Comparison of ENCODE assay signal across 8 cellular contexts in the genomic region with DNA sequence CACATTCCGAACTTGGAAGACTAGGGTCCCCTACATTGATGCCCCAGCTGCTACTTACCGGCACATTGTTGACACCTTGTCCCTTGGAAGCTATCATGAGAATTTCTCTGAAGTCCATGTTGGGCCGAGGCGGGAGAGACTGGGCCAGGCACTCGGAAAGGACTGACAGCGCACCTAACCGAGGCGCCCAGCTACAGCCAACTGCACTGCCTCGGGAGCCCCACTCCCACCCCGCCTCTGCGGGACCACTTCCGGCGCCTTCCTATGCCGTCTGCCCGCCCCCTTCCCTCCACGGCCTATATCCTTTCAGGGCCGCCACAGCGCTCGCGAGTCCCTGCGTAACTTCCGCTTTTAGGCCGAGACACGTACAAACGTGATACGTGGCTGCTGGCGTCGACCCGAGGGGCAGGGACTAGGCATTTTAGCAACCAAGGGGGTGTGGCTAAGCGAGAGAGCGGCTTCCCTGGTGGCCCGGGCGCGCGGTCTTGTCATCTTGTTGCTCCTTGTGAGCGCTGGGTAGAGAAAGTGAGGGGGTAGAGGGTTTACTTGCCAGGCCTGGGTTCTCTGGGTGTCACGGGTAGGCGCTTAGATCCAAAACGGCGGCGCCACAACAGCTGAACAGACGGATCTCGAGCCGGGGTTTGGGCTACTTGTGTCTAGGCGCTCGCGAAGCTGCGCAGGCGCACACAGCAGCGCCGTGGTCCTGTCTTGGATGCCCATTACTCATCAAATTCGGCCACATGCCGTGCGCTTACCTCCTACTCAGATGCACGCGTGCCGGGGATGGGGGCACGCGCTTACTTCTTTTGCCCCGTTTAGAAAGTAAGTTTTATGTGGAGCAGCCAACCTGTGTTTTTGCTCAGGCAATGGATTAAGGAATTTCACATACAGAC. TPM values are rescaled to one million over a fixed set of nuclear protein-coding genes. Genes with fewer than 3 reads are reported as not detected.
DNase-seq lines count a peak whose midpoint lies in the region; ATAC-seq and TF ChIP-seq lines count a peak whose summit lies in the region.

A gene with protein sequence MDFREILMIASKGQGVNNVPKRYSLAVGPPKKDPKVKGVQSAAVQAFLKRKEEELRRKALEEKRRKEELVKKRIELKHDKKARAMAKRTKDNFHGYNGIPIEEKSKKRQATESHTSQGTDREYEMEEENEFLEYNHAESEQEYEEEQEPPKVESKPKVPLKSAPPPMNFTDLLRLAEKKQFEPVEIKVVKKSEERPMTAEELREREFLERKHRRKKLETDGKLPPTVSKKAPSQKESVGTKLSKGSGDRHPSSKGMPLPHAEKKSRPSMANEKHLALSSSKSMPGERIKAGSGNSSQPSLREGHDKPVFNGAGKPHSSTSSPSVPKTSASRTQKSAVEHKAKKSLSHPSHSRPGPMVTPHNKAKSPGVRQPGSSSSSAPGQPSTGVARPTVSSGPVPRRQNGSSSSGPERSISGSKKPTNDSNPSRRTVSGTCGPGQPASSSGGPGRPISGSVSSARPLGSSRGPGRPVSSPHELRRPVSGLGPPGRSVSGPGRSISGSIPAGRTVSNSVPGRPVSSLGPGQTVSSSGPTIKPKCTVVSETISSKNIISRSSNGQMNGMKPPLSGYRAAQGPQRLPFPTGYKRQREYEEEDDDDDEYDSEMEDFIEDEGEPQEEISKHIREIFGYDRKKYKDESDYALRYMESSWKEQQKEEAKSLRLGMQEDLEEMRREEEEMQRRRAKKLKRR (minus strand): TSS at position 203 of the 893 bp plus-strand sequence. CDS start 85 bp downstream, at position 118.

- H3K36me3 ChIP-seq in cardiac muscle cell, result no peaks in the 10 kb centered on the region
- no peaks in the 10 kb centered on the region for H3K36me3 ChIP-seq in parathyroid adenoma (ENCODE audit: control insufficient read depth, insufficient read depth, low read length)
- H3K36me3 ChIP-seq in tibial nerve, result no peaks in the 10 kb centered on the region

- peak within 1 kb of the TSS; percentile 99 for H3K27ac Mint-ChIP-seq in activated naive CD8-positive, alpha-beta T cell treated with anti-CD3 and anti-CD28 coated beads, Interleukin-2, amount 50 U/mL, for 24 hours

- H3K4me2 ChIP-seq in parathyroid adenoma (ENCODE audit: low read length), result peak within 1 kb of the TSS; percentile 94

- H3K4me1 ChIP-seq in cardiac muscle cell (ENCODE audit: low read depth) (peaks cover 7% of the 10 kb centered on the region), parathyroid adenoma (no peaks in the 10 kb centered on the region), tibial nerve (peaks cover 0 to 26% (median 7%) of the 10 kb centered on the region in 4 donors)

- H3K4me3 Mint-ChIP-seq in activated naive CD8-positive, alpha-beta T cell treated with anti-CD3 and anti-CD28 coated beads, Interleukin-2, amount 50 U/mL, for 24 hours, result peak within 1 kb of the TSS; percentile 93

- H3K4me1 Mint-ChIP-seq in activated naive CD8-positive, alpha-beta T cell treated with anti-CD3 and anti-CD28 coated beads, Interleukin-2, amount 50 U/mL, for 24 hours, result peaks cover 38% of the 10 kb centered on the region

- H3K9me3 ChIP-seq in cardiac muscle cell (ENCODE audit: low read depth) (no peaks in the 10 kb centered on the region), parathyroid adenoma (ENCODE audit: control insufficient read depth, low read length) (no peaks in the 10 kb centered on the region), tibial nerve (no peaks in the 10 kb centered on the region)

- H3K4me3 ChIP-seq in GM12865 (ENCODE audit: low read depth, low read length) (peak within 1 kb of the TSS; percentile 95), cardiac muscle cell (peak within 1 kb of the TSS; percentile 91), parathyroid adenoma (ENCODE audit: low read depth, low read length) (peak within 1 kb of the TSS; percentile 77), tibial nerve (peak within 1 kb of the TSS; percentile 43 to 93 (median 74))

- peaks cover 14% of the 10 kb centered on the region for H3K79me2 ChIP-seq in parathyroid adenoma

- no peak for TF ChIP-seq CTCF in GM12865 (IDR thresholded peaks at IDR 0.05; ENCODE audit: insufficient read depth, low read depth, low read length, missing control alignments)
- TF ChIP-seq CTCF in cardiac muscle cell (IDR thresholded peaks at IDR 0.05; ENCODE audit: low read depth, low read length), result no peak
- TF ChIP-seq CTCF in parathyroid adenoma (IDR thresholded peaks at IDR 0.05), result no peak
- TF ChIP-seq CTCF in tibial nerve (IDR thresholded peaks at IDR 0.05), result peak in 3 of 5 experiments; percentile 8 to 60 (median 31)

- 0 to 1% methylated on average over 43 to 58 of the region's 60 CpGs for WGBS in tibial nerve, 2 donors

- H3K9ac ChIP-seq in parathyroid adenoma, result peak within 1 kb of the TSS; percentile 53

- TF ChIP-seq POLR2A in tibial nerve (IDR thresholded peaks at IDR 0.05), result peak; percentile 87 to 94

- ATAC-seq in HG02763 (IDR thresholded peaks at IDR 0.05; ENCODE audit: unreplicated experiment), result peak; percentile 93
- ATAC-seq in activated naive CD8-positive, alpha-beta T cell treated with anti-CD3 and anti-CD28 coated beads, Interleukin-2, amount 50 U/mL, for 24 hours, result peak; percentile 96

- peak; percentile 92 to 96 for TF ChIP-seq EP300 in tibial nerve (IDR thresholded peaks at IDR 0.05)

- H2AFZ ChIP-seq in parathyroid adenoma, result peak within 1 kb of the TSS; percentile 85

- H3K36me3 Mint-ChIP-seq in activated naive CD8-positive, alpha-beta T cell treated with anti-CD3 and anti-CD28 coated beads, Interleukin-2, amount 50 U/mL, for 24 hours (ENCODE audit: low read depth), result peaks cover 4% of the 10 kb centered on the region

- H3K9me3 Mint-ChIP-seq in activated naive CD8-positive, alpha-beta T cell treated with anti-CD3 and anti-CD28 coated beads, Interleukin-2, amount 50 U/mL, for 24 hours, result no peaks in the 10 kb centered on the region

- H3K27me3 ChIP-seq in cardiac muscle cell (peaks cover 4% of the 10 kb centered on the region), parathyroid adenoma (ENCODE audit: control insufficient read depth, insufficient read depth, low read length) (no peaks in the 10 kb centered on the region), tibial nerve (no peaks in the 10 kb centered on the region)

- DNase-seq in GM12865 (ENCODE audit: low read depth) (peak; percentile 99), NCI-H1417 treated with DMSO at 0.1 percent for 48 hours (lab: John Stamatoyannopoulos, UW) (peak; percentile 79), SW480 (ENCODE audit: low spot score) (peak; percentile 99), cardiac muscle cell (ENCODE audit: low read depth in 1 of 2, low spot score in 1 of 2) (peak; percentile 100), tibial nerve (ENCODE audit: low spot score in 2 of 2) (peak; percentile 98 to 99)
- peak; percentile 97 for DNase-seq in activated naive CD8-positive, alpha-beta T cell treated with anti-CD3 and anti-CD28 coated beads, Interleukin-2, amount 50 U/mL, for 24 hours

- H3K27me3 Mint-ChIP-seq in activated naive CD8-positive, alpha-beta T cell treated with anti-CD3 and anti-CD28 coated beads, Interleukin-2, amount 50 U/mL, for 24 hours, result peaks cover 2% of the 10 kb centered on the region

- H3K27ac ChIP-seq in cardiac muscle cell (peak within 1 kb of the TSS; percentile 97), parathyroid adenoma (peak within 1 kb of the TSS; percentile 90), tibial nerve (peak within 1 kb of the TSS; percentile 87 to 98 (median 97))

RNA-seq across cellular contexts. Expression of the gene that starts here (rescaled TPM):
- total RNA-seq in cardiac muscle cell (13.4 and 14.3 TPM in 2 replicates), tibial nerve (10 to 100 TPM; 12.3 to 24.3 (median 16.9) TPM)
- 4.3 and 6.6 TPM in 2 replicates for polyA plus RNA-seq in cardiac muscle cell

Comparison
In these comparisons a context has a peak if more than half of its experiments do, and no peak if none do; other contexts are left out.
1. Peak in every context shown above with its lines: DNase-seq, ATAC-seq, H3K4me3 ChIP-seq and H3K27ac ChIP-seq.
2. CTCF ChIP-seq: peak in tibial nerve (3 of 5); none in GM12865 (single experiment), cardiac muscle cell (single experiment) and parathyroid adenoma (single experiment).